In the genomic region with DNA sequence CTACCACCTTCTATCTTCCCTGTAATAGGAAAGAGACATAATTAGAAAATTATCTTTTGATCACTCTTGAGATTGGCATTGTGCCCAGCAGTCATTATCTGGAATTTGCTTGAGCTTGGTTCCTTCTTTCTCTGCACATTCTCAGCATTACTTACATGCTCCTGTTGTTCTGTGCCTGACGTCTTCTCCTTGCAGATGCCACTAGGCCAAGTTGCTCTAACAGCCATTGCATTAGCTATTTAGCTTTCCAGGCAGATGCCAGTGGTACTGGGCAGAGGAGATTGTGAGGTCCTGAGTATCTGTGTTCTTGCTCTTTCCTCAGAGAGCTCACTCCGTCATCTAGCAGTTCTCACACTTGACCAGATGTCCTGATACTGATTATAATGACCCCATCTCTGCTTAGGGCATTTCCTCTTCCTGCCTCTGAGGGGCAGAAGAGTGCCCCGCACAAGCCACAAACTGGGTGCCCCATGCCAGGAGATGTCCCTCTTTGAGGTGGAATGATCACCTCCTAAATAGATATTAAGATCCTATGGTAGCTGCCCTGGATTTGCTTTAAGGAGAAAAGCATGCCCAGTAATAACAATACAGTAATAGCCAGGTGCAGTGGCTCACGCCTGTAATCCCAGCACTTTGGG, we compare ENCODE assay signal across 8 cellular contexts. TPM values are rescaled to one million over a fixed set of nuclear protein-coding genes. Genes with fewer than 3 reads are reported as not detected.
DNase-seq lines count a peak whose midpoint lies in the region; ATAC-seq, FAIRE-seq and TF ChIP-seq lines count a peak whose summit lies in the region.
"Had no signal": no experiment of that assay in that cellular context is flagged by ENCODE, and none has a peak within 500 bp of the region (broad histone marks: within the 10 kb centered on the region; RNA-seq: fewer than 3 reads in every experiment).

No MANE protein-coding gene starts in this region.

- intact Hi-C loops in cardiac septum (cut with DNase I) = no loop called here
- intact Hi-C loops in Right ventricle myocardium inferior (cut with DNase I) = no loop called here
- intact Hi-C loops in testis (cut with DNase I; ENCODE audit: low total_unique reads) = no loop called here
- intact Hi-C loops in aorta (cut with DNase I) = no loop called here

- H3K4me1 ChIP-seq in testis (peaks cover 44% of the 10 kb centered on the region), aorta (ENCODE audit: control insufficient read depth in 1 of 2, insufficient read depth in 2 of 2, low read length in 2 of 2) (peaks cover 2 to 5% of the 10 kb centered on the region in 2 donors)

- peak; percentile 71 for DNase-seq in cardiac septum (ENCODE audit: low spot score)
- DNase-seq in Right ventricle myocardium inferior (ENCODE audit: missing footprints) = no peak
- no peak for DNase-seq in bronchial epithelial cell (ENCODE audit: low read depth)
- no peak for DNase-seq in testis
- DNase-seq in H54 (ENCODE audit: insufficient read length, low spot score) = no peak
- DNase-seq in aorta = no peak
- DNase-seq: SW 1271 had no signal

- H3K4me3 ChIP-seq in bronchial epithelial cell (ENCODE audit: low read depth, low read length) = no peak overlapping the region
- no peak overlapping the region for H3K4me3 ChIP-seq in testis
- no peak overlapping the region for H3K4me3 ChIP-seq in aorta (ENCODE audit: low read length in 2 of 2)
- H3K4me3 ChIP-seq: lung had no signal

- H3K36me3 ChIP-seq in bronchial epithelial cell (ENCODE audit: control insufficient read depth, insufficient read depth, low read length) = peaks cover 22% of the 10 kb centered on the region
- H3K36me3 ChIP-seq in testis (ENCODE audit: low read depth, missing control alignments) = no peaks in the 10 kb centered on the region
- H3K36me3 ChIP-seq in aorta (ENCODE audit: control insufficient read depth in 1 of 2, insufficient read depth in 2 of 2, low read length in 1 of 2) = peaks cover 0 to 14% of the 10 kb centered on the region in 2 donors

- TF ChIP-seq CTCF in bronchial epithelial cell (IDR thresholded peaks at IDR 0.05; ENCODE audit: insufficient read depth, low read length, severe bottlenecking) = peak; percentile 51
- no peak for TF ChIP-seq CTCF in testis (IDR thresholded peaks at IDR 0.05)

- H3K27ac ChIP-seq in testis (peak overlapping the region; percentile 66 to 68), aorta (ENCODE audit: low read depth in 1 of 2, low read length in 2 of 2) (no peak overlapping the region)

- no peak for ATAC-seq in Right ventricle myocardium inferior
- no peak for ATAC-seq in aorta (ENCODE audit: low FRiP score)

- no peaks in the 10 kb centered on the region for H3K27me3 ChIP-seq in bronchial epithelial cell (ENCODE audit: control insufficient read depth, insufficient read depth, low read length)
- H3K27me3 ChIP-seq in testis = no peaks in the 10 kb centered on the region
- no peaks in the 10 kb centered on the region for H3K27me3 ChIP-seq in aorta (ENCODE audit: control insufficient read depth in 1 of 2, insufficient read depth in 2 of 2, low read length in 1 of 2)

- TF ChIP-seq POLR2A in testis (IDR thresholded peaks at IDR 0.05) (no peak), H54 (IDR thresholded peaks at IDR 0.05; ENCODE audit: low read depth, low read length) (no peak)

- WGBS in testis, 2 donors = 73 to 80% methylated on average over 4 of the region's 4 CpGs
- WGBS in aorta, 2 donors = 81 to 83% methylated on average over 4 of the region's 4 CpGs

- no peaks in the 10 kb centered on the region for H3K9me3 ChIP-seq in testis
- no peaks in the 10 kb centered on the region for H3K9me3 ChIP-seq in aorta (ENCODE audit: control insufficient read depth, low read length)

- FAIRE-seq in bronchial epithelial cell (lab: Jason Lieb, UNC) = no peak
- FAIRE-seq in H54 (lab: Jason Lieb, UNC) = no peak

RNA-seq across cellular contexts. Expression of gene ARHGAP1, which starts 30.7 kb away (rescaled TPM):
- total RNA-seq in cardiac septum = 152 TPM
- total RNA-seq in Right ventricle myocardium inferior = 68.4 TPM
- 15.5 and 19.6 TPM in 2 replicates for total RNA-seq in bronchial epithelial cell
- total RNA-seq in testis = 10 to 100 TPM; 50.2 to 68.9 TPM
- polyA plus RNA-seq in testis (ENCODE audit: insufficient read depth, low read depth, low replicate concordance) = 39.7 TPM
- total RNA-seq in aorta = 100 to 1,000 TPM; 173 to 185 TPM
- polyA plus RNA-seq in aorta = 10 to 100 TPM; 27.8 to 74.1 TPM

RNA-seq across cellular contexts. Expression of gene ZNF408, which starts 31.1 kb away (rescaled TPM):
- total RNA-seq in cardiac septum (6.7 TPM), Right ventricle myocardium inferior (6.0 TPM), bronchial epithelial cell (7.6 and 8.2 TPM in 2 replicates), testis (10 to 100 TPM; 18.3 to 27.4 TPM), aorta (1 to 10 TPM; 9.8 to 9.9 TPM)
- polyA plus RNA-seq in testis (ENCODE audit: insufficient read depth, low read depth, low replicate concordance) (11.7 TPM), aorta (10 to 100 TPM in 1 of 2 donors, 1 to 10 TPM in 1; 3.0 to 13.3 TPM)

RNA-seq across cellular contexts. Expression of gene F2, which starts 49.3 kb away (rescaled TPM):
- total RNA-seq in cardiac septum = not detected
- not detected for total RNA-seq in Right ventricle myocardium inferior
- 0.26 and 0.38 TPM in 2 replicates for total RNA-seq in bronchial epithelial cell
- 1 to 10 TPM; 2.4 to 3.6 TPM for total RNA-seq in testis
- polyA plus RNA-seq in testis (ENCODE audit: insufficient read depth, low read depth, low replicate concordance) = 0.47 TPM
- total RNA-seq in aorta = under 1 TPM in 1 of 2 donors, not detected in 1; 0.19 TPM
- polyA plus RNA-seq in aorta = under 1 TPM in 1 of 2 donors, not detected in 1; 0.72 TPM

RNA-seq across cellular contexts. Expression of gene ATG13, which starts 52.4 kb away (rescaled TPM):
- total RNA-seq in cardiac septum = 43.4 TPM
- 39.4 TPM for total RNA-seq in Right ventricle myocardium inferior
- total RNA-seq in bronchial epithelial cell = 36.9 and 63.5 TPM in 2 replicates
- 100 to 1,000 TPM; 176 to 203 TPM for total RNA-seq in testis
- polyA plus RNA-seq in testis (ENCODE audit: insufficient read depth, low read depth, low replicate concordance) = 224 TPM
- 10 to 100 TPM; 59.6 to 72.7 TPM for total RNA-seq in aorta
- 10 to 100 TPM; 29.9 to 46.5 TPM for polyA plus RNA-seq in aorta

RNA-seq across cellular contexts. Expression of gene HARBI1, which starts 52.7 kb away (rescaled TPM):
- total RNA-seq in cardiac septum = 2.9 TPM
- 3.5 TPM for total RNA-seq in Right ventricle myocardium inferior
- total RNA-seq in bronchial epithelial cell = 8.4 and 10.4 TPM in 2 replicates
- 10 to 100 TPM; 12.9 to 14.3 TPM for total RNA-seq in testis
- polyA plus RNA-seq in testis (ENCODE audit: insufficient read depth, low read depth, low replicate concordance) = 25.2 TPM
- total RNA-seq in aorta = 1 to 10 TPM; 2.3 to 3.0 TPM
- 1 to 10 TPM; 2.1 to 2.3 TPM for polyA plus RNA-seq in aorta

Comparison
In these comparisons a context has a peak if more than half of its experiments do, and no peak if none do; other contexts are left out.
1. H3K27ac ChIP-seq: peak in testis (2 of 2); none in aorta (0 of 2).